3 cellular contexts compared by ENCODE assay signal in the genomic region with DNA sequence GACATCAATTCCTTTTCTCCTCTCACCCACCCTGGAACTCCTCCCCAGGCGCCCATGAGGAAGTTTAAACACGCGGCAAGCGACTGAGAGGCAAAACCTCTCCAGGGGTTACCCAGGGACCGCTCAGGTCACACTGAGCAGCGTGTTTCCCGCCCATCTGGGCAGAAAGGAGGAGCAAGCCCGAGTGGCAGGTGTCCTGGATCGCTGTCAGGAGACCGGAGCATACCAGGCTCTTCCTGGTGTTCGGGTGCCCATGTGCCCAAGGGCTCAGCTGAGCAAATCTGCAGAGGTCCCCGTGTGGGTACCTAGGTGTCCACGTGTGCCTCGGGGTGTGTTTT.
TF ChIP-seq lines count a peak whose summit lies in the region.

No MANE protein-coding gene starts in this region.

TF ChIP-seq in GM23338, 12 proteins besides CTCF, POLR2A, EP300 and RAD21 (continues in another document):
- no peak for TF ChIP-seq EZH2 (IDR thresholded peaks at IDR 0.05; ENCODE audit: low read depth, unreplicated experiment)
- TF ChIP-seq POLR2AphosphoS5 (IDR thresholded peaks at IDR 0.05; ENCODE audit: low read depth) = no peak
- no peak for TF ChIP-seq ZNF462 (CRISPR knock-in tag; IDR thresholded peaks at IDR 0.05)
- TF ChIP-seq JUNB (IDR thresholded peaks at IDR 0.05; ENCODE audit: unreplicated experiment) = no peak
- no peak for TF ChIP-seq EZH2phosphoT487 (IDR thresholded peaks at IDR 0.05; ENCODE audit: unreplicated experiment)
- TF ChIP-seq NANOG (IDR thresholded peaks at IDR 0.05; ENCODE audit: borderline replicate concordance) = no peak

TF ChIP-seq in SK-N-SH, 30 proteins besides CTCF, POLR2A, EP300 and RAD21:
- TF ChIP-seq, protein P1, sequence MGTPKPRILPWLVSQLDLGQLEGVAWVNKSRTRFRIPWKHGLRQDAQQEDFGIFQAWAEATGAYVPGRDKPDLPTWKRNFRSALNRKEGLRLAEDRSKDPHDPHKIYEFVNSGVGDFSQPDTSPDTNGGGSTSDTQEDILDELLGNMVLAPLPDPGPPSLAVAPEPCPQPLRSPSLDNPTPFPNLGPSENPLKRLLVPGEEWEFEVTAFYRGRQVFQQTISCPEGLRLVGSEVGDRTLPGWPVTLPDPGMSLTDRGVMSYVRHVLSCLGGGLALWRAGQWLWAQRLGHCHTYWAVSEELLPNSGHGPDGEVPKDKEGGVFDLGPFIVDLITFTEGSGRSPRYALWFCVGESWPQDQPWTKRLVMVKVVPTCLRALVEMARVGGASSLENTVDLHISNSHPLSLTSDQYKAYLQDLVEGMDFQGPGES (IDR thresholded peaks at IDR 0.05; ENCODE audit: low read depth, low read length) = no peak
- TF ChIP-seq JUND (IDR thresholded peaks at IDR 0.05) = no peak
- no peak for TF ChIP-seq PBX3 (IDR thresholded peaks at IDR 0.05)
- TF ChIP-seq RXRA (IDR thresholded peaks at IDR 0.05; ENCODE audit: borderline replicate concordance, low read depth) = no peak
- no peak for TF ChIP-seq GABPA (IDR thresholded peaks at IDR 0.05; ENCODE audit: low read depth)
- no peak for TF ChIP-seq POLR2AphosphoS5 (IDR thresholded peaks at IDR 0.05; ENCODE audit: low read depth, low read length)

TF ChIP-seq in H1, 55 proteins besides CTCF, POLR2A, EP300 and RAD21:
- TF ChIP-seq SP4 (IDR thresholded peaks at IDR 0.05; ENCODE audit: low read length) (0 out of 2 replicates have a peak, but pooled peaks have one; percentile 4), SIN3A (conservative IDR thresholded peaks at IDR 0.05 in 1 of 2, IDR thresholded peaks at IDR 0.05 in 1 of 2; ENCODE audit: low read depth in 1 of 2, low read length in 2 of 2) (peak; percentile 77 to 92; a peak in 2 of 4 replicates), MAX (IDR thresholded peaks at IDR 0.05) (no peak), SAP30 (IDR thresholded peaks at IDR 0.05; ENCODE audit: insufficient read depth, insufficient replicate concordance, low read length) (peak; percentile 90), POU5F1 (IDR thresholded peaks at IDR 0.05; ENCODE audit: low read depth, low read length) (no peak), TAF7 (optimal IDR thresholded peaks at IDR 0.05; ENCODE audit: borderline replicate concordance, low read depth, low read length) (no peak), EZH2 (IDR thresholded peaks at IDR 0.05; ENCODE audit: low read depth, low read length, severe bottlenecking) (no peak), JUN (IDR thresholded peaks at IDR 0.05; ENCODE audit: low read depth, low read length) (no peak), CTBP2 (IDR thresholded peaks at IDR 0.05; ENCODE audit: borderline replicate concordance, insufficient read depth, insufficient read length, low read length) (peak; percentile 92), SP1 (IDR thresholded peaks at IDR 0.05; ENCODE audit: low read depth, low read length) (no peak), ZNF274 (IDR thresholded peaks at IDR 0.05; ENCODE audit: borderline replicate concordance, extremely low read depth, low read length) (no peak), NANOG (IDR thresholded peaks at IDR 0.05; ENCODE audit: insufficient read depth, low read depth, low read length, poor library complexity, severe bottlenecking) (peak; percentile 85)
- TF ChIP-seq, protein P2, sequence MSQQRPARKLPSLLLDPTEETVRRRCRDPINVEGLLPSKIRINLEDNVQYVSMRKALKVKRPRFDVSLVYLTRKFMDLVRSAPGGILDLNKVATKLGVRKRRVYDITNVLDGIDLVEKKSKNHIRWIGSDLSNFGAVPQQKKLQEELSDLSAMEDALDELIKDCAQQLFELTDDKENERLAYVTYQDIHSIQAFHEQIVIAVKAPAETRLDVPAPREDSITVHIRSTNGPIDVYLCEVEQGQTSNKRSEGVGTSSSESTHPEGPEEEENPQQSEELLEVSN (IDR thresholded peaks at IDR 0.05) = peak; percentile 67
- TF ChIP-seq, protein P3, sequence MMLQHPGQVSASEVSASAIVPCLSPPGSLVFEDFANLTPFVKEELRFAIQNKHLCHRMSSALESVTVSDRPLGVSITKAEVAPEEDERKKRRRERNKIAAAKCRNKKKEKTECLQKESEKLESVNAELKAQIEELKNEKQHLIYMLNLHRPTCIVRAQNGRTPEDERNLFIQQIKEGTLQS (IDR thresholded peaks at IDR 0.05; ENCODE audit: insufficient read depth, low read depth, low read length) = no peak
- TF ChIP-seq, protein P4, sequence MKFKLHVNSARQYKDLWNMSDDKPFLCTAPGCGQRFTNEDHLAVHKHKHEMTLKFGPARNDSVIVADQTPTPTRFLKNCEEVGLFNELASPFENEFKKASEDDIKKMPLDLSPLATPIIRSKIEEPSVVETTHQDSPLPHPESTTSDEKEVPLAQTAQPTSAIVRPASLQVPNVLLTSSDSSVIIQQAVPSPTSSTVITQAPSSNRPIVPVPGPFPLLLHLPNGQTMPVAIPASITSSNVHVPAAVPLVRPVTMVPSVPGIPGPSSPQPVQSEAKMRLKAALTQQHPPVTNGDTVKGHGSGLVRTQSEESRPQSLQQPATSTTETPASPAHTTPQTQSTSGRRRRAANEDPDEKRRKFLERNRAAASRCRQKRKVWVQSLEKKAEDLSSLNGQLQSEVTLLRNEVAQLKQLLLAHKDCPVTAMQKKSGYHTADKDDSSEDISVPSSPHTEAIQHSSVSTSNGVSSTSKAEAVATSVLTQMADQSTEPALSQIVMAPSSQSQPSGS (IDR thresholded peaks at IDR 0.05; ENCODE audit: low read length) = no peak
